Comparison of ENCODE assay signal across 8 cellular contexts in the genomic region with DNA sequence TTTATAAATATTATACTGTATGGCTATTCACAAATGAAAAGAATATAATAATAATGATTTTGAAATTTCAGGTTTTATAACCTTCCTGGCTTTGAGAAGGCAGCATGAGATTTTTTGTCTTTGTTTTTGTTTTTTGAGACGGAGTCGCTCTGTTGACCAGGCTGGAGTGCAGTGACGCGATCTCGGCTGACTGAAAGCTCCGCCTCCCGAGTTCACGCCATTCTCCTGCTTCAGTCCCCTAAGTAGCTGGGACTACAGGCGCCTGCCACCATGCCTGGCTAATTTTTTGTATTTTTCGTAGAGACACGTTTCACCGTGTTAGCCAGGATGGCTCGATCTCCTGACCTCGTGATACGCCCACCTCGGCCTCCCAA.
DNase-seq lines count a peak whose midpoint lies in the region; ATAC-seq and TF ChIP-seq lines count a peak whose summit lies in the region.

No MANE protein-coding gene starts in this region.

- H3K4me3 ChIP-seq in CD4-positive, CD25-positive, alpha-beta regulatory T cell (ENCODE audit: low read depth, low read length): peak overlapping the region; percentile 72
- peak overlapping the region; percentile 64 for H3K4me3 ChIP-seq in coronary artery
- H3K4me3 ChIP-seq in trophoblast cell (ENCODE audit: low read depth, low read length): no peak overlapping the region

- no peaks in the 10 kb centered on the region for H3K27me3 ChIP-seq in CD4-positive, CD25-positive, alpha-beta regulatory T cell (ENCODE audit: control insufficient read depth, insufficient read depth, low read length)
- no peaks in the 10 kb centered on the region for H3K27me3 ChIP-seq in trophoblast cell (ENCODE audit: insufficient read depth, low read length)

- no peak overlapping the region for H3K4ac ChIP-seq in trophoblast cell (ENCODE audit: low read depth, low read length)

- H2BK12ac ChIP-seq in trophoblast cell (ENCODE audit: low read length): no peak overlapping the region

- no peak overlapping the region for H2AK5ac ChIP-seq in trophoblast cell (ENCODE audit: low read length)

- no peak overlapping the region for H4K8ac ChIP-seq in trophoblast cell (ENCODE audit: low read depth, low read length)

- H3K79me2 ChIP-seq in trophoblast cell (ENCODE audit: control insufficient read depth, insufficient read depth, low read length, poor library complexity): no peaks in the 10 kb centered on the region

- H3K27ac ChIP-seq in CD4-positive, CD25-positive, alpha-beta regulatory T cell (ENCODE audit: insufficient read depth, low read length, poor library complexity, severe bottlenecking): peak overlapping the region; percentile 56
- peak overlapping the region in 1 of 2 donors; percentile 6 for H3K27ac ChIP-seq in coronary artery
- H3K27ac ChIP-seq in trophoblast cell (ENCODE audit: low read depth, low read length): no peak overlapping the region

- H3K9me3 Mint-ChIP-seq in CD4-positive, CD25-positive, alpha-beta regulatory T cell: peaks cover 2 to 26% (median 5%) of the 10 kb centered on the region in 7 donors

- peaks cover 6 to 32% (median 12%) of the 10 kb centered on the region in 4 donors for H3K4me1 Mint-ChIP-seq in CD4-positive, CD25-positive, alpha-beta regulatory T cell

- in situ Hi-C loops in SK-MEL-5 (cut with HindIII; ENCODE audit: low pct_unique_long_range_greater_than_20kb, low sequenced_read_pairs): no loop called here

- H4K12ac ChIP-seq in trophoblast cell (ENCODE audit: low read depth, low read length): no peak overlapping the region

- no peak overlapping the region for H3K4me2 ChIP-seq in trophoblast cell (ENCODE audit: low read length)

- no peaks in the 10 kb centered on the region for H3K36me3 ChIP-seq in CD4-positive, CD25-positive, alpha-beta regulatory T cell (ENCODE audit: control insufficient read depth, insufficient read depth, low read length)
- H3K36me3 ChIP-seq in trophoblast cell (ENCODE audit: control insufficient read depth in 1 of 2, insufficient read depth in 2 of 2, low read length in 2 of 2): no peaks in the 10 kb centered on the region

- peak overlapping the region in 2 of 3 donors; percentile 87 to 94 for H3K27ac Mint-ChIP-seq in CD4-positive, CD25-positive, alpha-beta regulatory T cell

- TF ChIP-seq CTCF in coronary artery (IDR thresholded peaks at IDR 0.05): no peak

- no peak overlapping the region for H2AFZ ChIP-seq in trophoblast cell (ENCODE audit: insufficient read depth, low read length, poor library complexity)

- no peak overlapping the region for H3K14ac ChIP-seq in trophoblast cell (ENCODE audit: low read length)

- peaks cover 4% of the 10 kb centered on the region for H3K36me3 Mint-ChIP-seq in CD4-positive, CD25-positive, alpha-beta regulatory T cell

- peak in 2 of 3 donors; percentile 27 to 77 for DNase-seq in CD4-positive, CD25-positive, alpha-beta regulatory T cell
- DNase-seq in SK-MEL-5 (ENCODE audit: low read depth, low spot score): peak; percentile 1
- DNase-seq in coronary artery (ENCODE audit: low spot score): no peak
- DNase-seq in trophoblast cell: peak; percentile 66 to 69
- DNase-seq in COLO829 (ENCODE audit: low spot score): no peak
- no peak for DNase-seq in middle frontal gyrus (ENCODE audit: extremely low spot score, low spot score)

- H3K23ac ChIP-seq in trophoblast cell (ENCODE audit: low read length): no peak overlapping the region

- ATAC-seq in CD4-positive, CD25-positive, alpha-beta regulatory T cell (ENCODE audit: low read depth in 2 of 2): peak; percentile 31 to 41
- ATAC-seq in HG03175 (IDR thresholded peaks at IDR 0.05; ENCODE audit: unreplicated experiment): no peak
- no peak for ATAC-seq in HG02610 (IDR thresholded peaks at IDR 0.05; ENCODE audit: unreplicated experiment)

- H2BK5ac ChIP-seq in trophoblast cell (ENCODE audit: low read depth, low read length, poor library complexity): no peak overlapping the region

- H3K27me3 Mint-ChIP-seq in CD4-positive, CD25-positive, alpha-beta regulatory T cell: no peaks in the 10 kb centered on the region

- H3K79me1 ChIP-seq in trophoblast cell (ENCODE audit: low read length): no peaks in the 10 kb centered on the region

- H4K91ac ChIP-seq in trophoblast cell (ENCODE audit: low read depth, low read length): no peak overlapping the region

- H3K4me3 Mint-ChIP-seq in CD4-positive, CD25-positive, alpha-beta regulatory T cell: peak overlapping the region; percentile 93 to 100 (median 97)

- no peak overlapping the region for H2BK120ac ChIP-seq in trophoblast cell (ENCODE audit: insufficient read depth, low read length, poor library complexity)

- H3K9ac ChIP-seq in trophoblast cell (ENCODE audit: low read length): no peak overlapping the region

- peaks cover 6 to 20% of the 10 kb centered on the region in 2 experiments for H3K9me3 ChIP-seq in CD4-positive, CD25-positive, alpha-beta regulatory T cell (ENCODE audit: control insufficient read depth in 2 of 2, low read length in 2 of 2)
- H3K9me3 ChIP-seq in trophoblast cell (ENCODE audit: insufficient read depth, low read depth, low read length): peaks cover 3% of the 10 kb centered on the region

- WGBS in trophoblast cell (ENCODE audit: extremely low coverage, insufficient coverage, insufficient read length): no CpG with 5 or more reads among the region's 16 CpGs

- no peak overlapping the region for H3K18ac ChIP-seq in trophoblast cell (ENCODE audit: low read length)

- H3K4me1 ChIP-seq in CD4-positive, CD25-positive, alpha-beta regulatory T cell (ENCODE audit: control insufficient read depth, insufficient read depth, low read length, poor library complexity, severe bottlenecking): no peaks in the 10 kb centered on the region
- H3K4me1 ChIP-seq in trophoblast cell (ENCODE audit: control insufficient read depth in 1 of 2, insufficient read depth in 2 of 2, low read length in 2 of 2): peaks cover 0 to 2% of the 10 kb centered on the region in 2 experiments

Comparison
In these comparisons a context has a peak if more than half of its experiments do, and no peak if none do; other contexts are left out.
1. ATAC-seq: peak in CD4-positive, CD25-positive, alpha-beta regulatory T cell (2 of 2); none in HG03175 (single experiment) and HG02610 (single experiment).
2. DNase-seq: peak in CD4-positive, CD25-positive, alpha-beta regulatory T cell (2 of 3), SK-MEL-5 (single experiment) and trophoblast cell (2 of 2); none in coronary artery (single experiment), COLO829 (single experiment) and middle frontal gyrus (single experiment).